Comparison of ENCODE assay signal across 1 cellular context in genomic region chr11:96313163-96313562, GRCh38.
TF ChIP-seq lines count a peak whose summit lies in the region.

No MANE protein-coding gene starts in this region.

TF ChIP-seq in WTC11, 78 proteins besides CTCF, POLR2A, EP300 and RAD21 (continued from another document):
- TF ChIP-seq ZNF532 (CRISPR knock-in tag; IDR thresholded peaks at IDR 0.05; ENCODE audit: borderline replicate concordance) (no peak), ZNF317 (CRISPR knock-in tag; IDR thresholded peaks at IDR 0.05; ENCODE audit: borderline replicate concordance, low read depth) (no peak), MYBL2 (CRISPR knock-in tag; IDR thresholded peaks at IDR 0.05) (no peak), MXD4 (CRISPR knock-in tag; IDR thresholded peaks at IDR 0.05; ENCODE audit: borderline replicate concordance) (no peak), ARID4B (CRISPR knock-in tag; IDR thresholded peaks at IDR 0.05; ENCODE audit: borderline replicate concordance) (no peak), ZMAT4 (CRISPR knock-in tag; IDR thresholded peaks at IDR 0.05) (no peak), MAX (CRISPR knock-in tag; IDR thresholded peaks at IDR 0.05) (no peak), SP1 (CRISPR knock-in tag; conservative IDR thresholded peaks at IDR 0.05) (no peak), PRDM15 (CRISPR knock-in tag; IDR thresholded peaks at IDR 0.05) (no peak)
